In the genomic region with DNA sequence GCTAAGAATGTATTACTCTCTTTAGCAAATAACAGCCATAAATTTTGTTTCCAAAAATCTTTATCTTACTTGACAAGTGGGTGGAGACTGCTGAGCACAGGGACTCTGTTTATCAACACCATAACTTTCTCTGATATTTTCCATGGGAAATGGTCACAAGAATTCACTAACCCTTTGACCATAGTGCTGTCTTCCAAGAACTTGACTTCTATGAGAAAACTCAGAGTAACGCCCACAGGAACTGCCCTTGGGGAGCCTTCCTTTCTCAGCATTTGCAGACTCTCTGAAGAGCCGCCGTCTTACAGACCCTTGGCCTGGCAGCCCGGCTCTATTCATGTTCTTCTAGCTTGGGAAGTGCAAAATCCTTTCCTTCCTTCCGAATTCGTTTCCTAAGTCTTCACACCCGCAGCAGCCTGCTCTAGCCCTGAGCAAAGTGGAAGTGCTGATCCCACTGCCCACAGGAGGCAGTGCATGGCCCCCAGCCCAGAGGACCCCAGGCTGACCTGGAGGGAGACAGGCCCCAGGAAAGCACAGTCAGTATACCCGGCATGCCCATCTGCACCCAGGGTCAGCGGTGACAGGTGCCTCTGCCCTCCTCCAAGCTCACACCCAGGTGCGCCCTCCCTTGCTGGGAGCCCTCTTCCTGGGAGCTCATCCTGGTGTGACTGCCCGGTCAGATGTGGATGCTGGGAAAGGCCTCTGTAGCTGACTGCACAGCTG, we compare ENCODE assay signal across 13 cellular contexts. TPM values are rescaled to one million over a fixed set of nuclear protein-coding genes. Genes with fewer than 3 reads are reported as not detected.
A peak's percentile ranks its signal among the peaks of the same experiment; 100 is the strongest.
DNase-seq lines count a peak whose midpoint lies in the region; ATAC-seq and TF ChIP-seq lines count a peak whose summit lies in the region.
"Had no signal": no experiment of that assay in that cellular context is flagged by ENCODE, and none has a peak within 500 bp of the region (broad histone marks: within the 10 kb centered on the region; RNA-seq: fewer than 3 reads in every experiment).

No MANE protein-coding gene starts in this region.

- ATAC-seq in stimulated activated naive CD8-positive, alpha-beta T cell treated with anti-CD3 and anti-CD28 coated beads, Interleukin-15, amount 100 ng/mL, for 72 hours, result peak; percentile 27
- ATAC-seq in stimulated activated naive CD8-positive, alpha-beta T cell treated with anti-CD3 and anti-CD28 coated beads, Interleukin-15, Interleukin-2, amounts not matched to agents 100 U/mL and 50 U/mL, for 24 hours, result no peak
- ATAC-seq in aorta (ENCODE audit: low FRiP score) (peak; percentile 58), HG02623 (IDR thresholded peaks at IDR 0.05; ENCODE audit: unreplicated experiment) (no peak), HG03521 (IDR thresholded peaks at IDR 0.05; ENCODE audit: unreplicated experiment) (no peak), HG03565 (IDR thresholded peaks at IDR 0.05; ENCODE audit: unreplicated experiment) (no peak)

- H3K4me1 ChIP-seq in osteoblast (ENCODE audit: insufficient read depth, low read length), result peaks cover 57% of the 10 kb centered on the region
- peaks cover 0 to 3% of the 10 kb centered on the region in 2 donors for H3K4me1 ChIP-seq in aorta (ENCODE audit: control insufficient read depth in 1 of 2, insufficient read depth in 2 of 2, low read length in 2 of 2)

- H3K4me3 ChIP-seq in fibroblast of mammary gland (ENCODE audit: control insufficient read depth, low read depth, low read length) (no peak overlapping the region), osteoblast (ENCODE audit: insufficient read depth, low read length) (no peak overlapping the region), aorta (ENCODE audit: low read length in 2 of 2) (no peak overlapping the region)

- H3K9me3 ChIP-seq in osteoblast (ENCODE audit: low read depth, low read length), result no peaks in the 10 kb centered on the region
- no peaks in the 10 kb centered on the region for H3K9me3 ChIP-seq in aorta (ENCODE audit: control insufficient read depth, low read length)

- no peak for DNase-seq in stimulated activated naive CD8-positive, alpha-beta T cell treated with anti-CD3 and anti-CD28 coated beads, Interleukin-15, amount 100 ng/mL, for 72 hours
- DNase-seq in stimulated activated naive CD8-positive, alpha-beta T cell treated with anti-CD3 and anti-CD28 coated beads, Interleukin-15, Interleukin-2, amounts not matched to agents 100 U/mL and 50 U/mL, for 24 hours, result no peak
- DNase-seq in fibroblast of mammary gland (ENCODE audit: low read depth), result peak; percentile 49
- DNase-seq in osteoblast (ENCODE audit: insufficient read length, low spot score, missing footprints), result peak; percentile 62
- peak in 1 of 2 donors; percentile 59 for DNase-seq in aorta
- DNase-seq: cerebellar nuclear complex; NCI-H146; stimulated activated CD4-positive, alpha-beta T cell treated with anti-CD3 and anti-CD28 coated beads, Interleukin-4, amount 100 ng/mL, for 1 hour; trophoblast cell had no signal

- H3K27ac Mint-ChIP-seq in stimulated activated naive CD8-positive, alpha-beta T cell treated with anti-CD3 and anti-CD28 coated beads, Interleukin-15, amount 100 ng/mL, for 72 hours, result peak overlapping the region in 1 of 2 donors; percentile 6

- H3K4me3 Mint-ChIP-seq in stimulated activated naive CD8-positive, alpha-beta T cell treated with anti-CD3 and anti-CD28 coated beads, Interleukin-15, amount 100 ng/mL, for 72 hours, result peak overlapping the region in 1 of 2 donors; percentile 58

- H3K27ac ChIP-seq in osteoblast (ENCODE audit: low read depth, low read length), result no peak overlapping the region
- peak overlapping the region in 1 of 2 donors; percentile 33 for H3K27ac ChIP-seq in aorta (ENCODE audit: low read depth in 1 of 2, low read length in 2 of 2)

- intact Hi-C loops in aorta (cut with DNase I), result no loop called here

- H3K79me2 ChIP-seq in osteoblast (ENCODE audit: insufficient read depth, low read length), result peaks cover 100% of the 10 kb centered on the region

- peaks cover 5 to 6% of the 10 kb centered on the region in 2 donors for H3K9me3 Mint-ChIP-seq in stimulated activated naive CD8-positive, alpha-beta T cell treated with anti-CD3 and anti-CD28 coated beads, Interleukin-15, amount 100 ng/mL, for 72 hours

- H3K27me3 Mint-ChIP-seq in stimulated activated naive CD8-positive, alpha-beta T cell treated with anti-CD3 and anti-CD28 coated beads, Interleukin-15, amount 100 ng/mL, for 72 hours, result peaks cover 22% of the 10 kb centered on the region

- H3K4me1 Mint-ChIP-seq in stimulated activated naive CD8-positive, alpha-beta T cell treated with anti-CD3 and anti-CD28 coated beads, Interleukin-15, amount 100 ng/mL, for 72 hours, result peaks cover 27% of the 10 kb centered on the region

- no peak overlapping the region for H2AFZ ChIP-seq in osteoblast (ENCODE audit: low read length)

- no peaks in the 10 kb centered on the region for H3K27me3 ChIP-seq in osteoblast (ENCODE audit: insufficient read depth, low read length)
- no peaks in the 10 kb centered on the region for H3K27me3 ChIP-seq in aorta (ENCODE audit: control insufficient read depth in 1 of 2, insufficient read depth in 2 of 2, low read length in 1 of 2)

- TF ChIP-seq CTCF in fibroblast of mammary gland (conservative IDR thresholded peaks at IDR 0.05; ENCODE audit: control insufficient read depth, insufficient read depth, low read depth, low read length), result no peak
- TF ChIP-seq CTCF in osteoblast (IDR thresholded peaks at IDR 0.05; ENCODE audit: extremely low read depth, low read depth, low read length), result no peak

- H3K36me3 ChIP-seq in osteoblast (ENCODE audit: insufficient read depth, low read length) (peaks cover 52% of the 10 kb centered on the region), aorta (ENCODE audit: control insufficient read depth in 1 of 2, insufficient read depth in 2 of 2, low read length in 1 of 2) (no peaks in the 10 kb centered on the region)

- peak overlapping the region; percentile 24 for H3K4me2 ChIP-seq in osteoblast (ENCODE audit: insufficient read depth, low read length)

- peaks cover 99% of the 10 kb centered on the region for H4K20me1 ChIP-seq in osteoblast (ENCODE audit: insufficient read depth, low read length)

- WGBS in aorta, 2 donors, result 32% methylated on average over 11 of the region's 11 CpGs

RNA-seq across cellular contexts. Expression of gene GAS6, which starts 10.2 kb away (rescaled TPM):
- 417 and 480 TPM in 2 replicates for total RNA-seq in osteoblast
- total RNA-seq in aorta, result 100 to 1,000 TPM; 317 to 348 TPM
- polyA plus RNA-seq in aorta, result 100 to 1,000 TPM; 244 to 509 TPM
- total RNA-seq: OCI-LY7 had no signal

Comparison
In these comparisons a context has a peak if more than half of its experiments do, and no peak if none do; other contexts are left out.
1. ATAC-seq: peak in stimulated activated naive CD8-positive, alpha-beta T cell treated with anti-CD3 and anti-CD28 coated beads, Interleukin-15, amount 100 ng/mL, for 72 hours (single experiment) and aorta (single experiment); none in stimulated activated naive CD8-positive, alpha-beta T cell treated with anti-CD3 and anti-CD28 coated beads, Interleukin-15, Interleukin-2, amounts not matched to agents 100 U/mL and 50 U/mL, for 24 hours (single experiment), HG02623 (single experiment), HG03521 (single experiment) and HG03565 (single experiment).
2. DNase-seq: peak in fibroblast of mammary gland (single experiment) and osteoblast (single experiment); none in stimulated activated naive CD8-positive, alpha-beta T cell treated with anti-CD3 and anti-CD28 coated beads, Interleukin-15, amount 100 ng/mL, for 72 hours (0 of 2) and stimulated activated naive CD8-positive, alpha-beta T cell treated with anti-CD3 and anti-CD28 coated beads, Interleukin-15, Interleukin-2, amounts not matched to agents 100 U/mL and 50 U/mL, for 24 hours (single experiment).